In genomic region chr2:66331176-66331575, GRCh38 we compare ENCODE assay signal across 31 cellular contexts.
"Had no signal": no experiment of that assay in that cellular context is flagged by ENCODE, and none has a peak within 500 bp of the region (broad histone marks: within the 10 kb centered on the region; RNA-seq: fewer than 3 reads in every experiment).

No MANE protein-coding gene starts in this region.

- H3K4me1 Mint-ChIP-seq: activated CD4-positive, alpha-beta T cell treated with anti-CD3 and anti-CD28 coated beads for 36 hours; activated CD4-positive, alpha-beta T cell treated with anti-CD3 and anti-CD28 coated beads, Interleukin-2, amount 10 ng/mL, durations not matched to agents 24 days and 14 days; activated CD8-positive, alpha-beta memory T cell treated with anti-CD3 and anti-CD28 coated beads, Interleukin-2, amount 10 ng/mL, durations not matched to agents 7 days and 5 days; activated naive CD4-positive, alpha-beta T cell treated with anti-CD3 and anti-CD28 coated beads, Interleukin-2, amount 50 U/mL, for 24 hours; activated naive CD8-positive, alpha-beta T cell treated with anti-CD3 and anti-CD28 coated beads for 36 hours; activated naive CD8-positive, alpha-beta T cell treated with anti-CD3 and anti-CD28 coated beads, Interleukin-2, amount 50 U/mL, for 24 hours had no signal

- H3K4me1 ChIP-seq: adrenal gland, body of pancreas had no signal

- H3K27ac Mint-ChIP-seq: activated CD4-positive, alpha-beta memory T cell treated with anti-CD3 and anti-CD28 coated beads for 36 hours; activated CD4-positive, alpha-beta T cell treated with anti-CD3 and anti-CD28 coated beads for 36 hours; activated CD4-positive, alpha-beta T cell treated with anti-CD3 and anti-CD28 coated beads, Interleukin-2, amount 10 ng/mL, durations not matched to agents 24 days and 14 days; activated CD8-positive, alpha-beta memory T cell treated with anti-CD3 and anti-CD28 coated beads, Interleukin-2, amount 10 ng/mL, durations not matched to agents 7 days and 5 days; activated CD8-positive, alpha-beta T cell treated with anti-CD3 and anti-CD28 coated beads, Interleukin-2, amount 10 ng/mL, durations not matched to agents 7 days and 5 days; activated naive CD4-positive, alpha-beta T cell treated with anti-CD3 and anti-CD28 coated beads for 36 hours; activated naive CD4-positive, alpha-beta T cell treated with anti-CD3 and anti-CD28 coated beads, Interleukin-2, amount 50 U/mL, for 24 hours; activated naive CD8-positive, alpha-beta T cell treated with anti-CD3 and anti-CD28 coated beads for 36 hours; activated naive CD8-positive, alpha-beta T cell treated with anti-CD3 and anti-CD28 coated beads, Interleukin-2, amount 50 U/mL, for 24 hours; activated T-helper 1 cell treated with anti-CD3 and anti-CD28 coated beads, Interleukin-12 subunit alpha, Interleukin-12 subunit beta, Interleukin-2, Interleukin-4 antibody, amounts not matched to agents 30 ng/mL and 10 ng/mL and 1 ng/mL, durations not matched to agents 14 hours and 24 hours and 36 hours; activated T-helper 2 cell treated with anti-CD3 and anti-CD28 coated beads, Interferon-gamma antibody, Interleukin-2, Interleukin-4, amounts not matched to agents 10 μg/mL and 5 μg/mL and 100 μg/mL, durations not matched to agents 14 hours and 24 hours and 36 hours; effector memory CD8-positive, alpha-beta T cell had no signal

- DNase-seq: activated CD4-positive, alpha-beta memory T cell treated with anti-CD3 and anti-CD28 coated beads for 36 hours; activated CD4-positive, alpha-beta T cell treated with anti-CD3 and anti-CD28 coated beads for 36 hours; activated CD4-positive, alpha-beta T cell treated with anti-CD3 and anti-CD28 coated beads, Interleukin-2, amount 10 ng/mL, durations not matched to agents 24 days and 14 days; activated CD4-positive, CD25-positive, alpha-beta regulatory T cell; activated CD4-positive, CD25-positive, alpha-beta regulatory T cell treated with anti-CD3 and anti-CD28 coated beads, Interleukin-2, amount 50 U/mL, for 72 hours; activated CD8-positive, alpha-beta memory T cell treated with anti-CD3 and anti-CD28 coated beads, Interleukin-2, amount 10 ng/mL, durations not matched to agents 7 days and 5 days; activated CD8-positive, alpha-beta memory T cell treated with anti-CD3 and anti-CD28 coated beads, Interleukin-2, amount 50 U/mL, for 4 hours; activated CD8-positive, alpha-beta T cell treated with anti-CD3 and anti-CD28 coated beads, Interleukin-2, amount 10 ng/mL, durations not matched to agents 7 days and 5 days; activated effector memory CD4-positive, alpha-beta T cell treated with anti-CD3 and anti-CD28 coated beads, Interleukin-2, amount 50 U/mL, for 16 hours; activated naive CD4-positive, alpha-beta T cell treated with anti-CD3 and anti-CD28 coated beads for 36 hours; activated naive CD8-positive, alpha-beta T cell treated with anti-CD3 and anti-CD28 coated beads for 36 hours; activated naive CD8-positive, alpha-beta T cell treated with anti-CD3 and anti-CD28 coated beads, Interleukin-2, amount 50 U/mL, for 24 hours; activated T-cell treated with anti-CD3 and anti-CD28 coated beads, Interleukin-2, amount 50 U/mL, for 1 hour; activated T-cell treated with anti-CD3 and anti-CD28 coated beads, Interleukin-2, amount 50 U/mL, for 48 hours; adrenal gland; amygdala; aorta; body of pancreas; caudate nucleus; cortex of kidney; dermis blood vessel endothelial cell; effector CD4-positive, alpha-beta T cell; effector memory CD8-positive, alpha-beta T cell; erythroblast; esophagus squamous epithelium; foreskin melanocyte; head of caudate nucleus; T-helper 2 cell had no signal

- H3K27me3 Mint-ChIP-seq: activated CD4-positive, alpha-beta memory T cell treated with anti-CD3 and anti-CD28 coated beads for 36 hours; activated CD4-positive, alpha-beta T cell treated with anti-CD3 and anti-CD28 coated beads for 36 hours; activated CD4-positive, alpha-beta T cell treated with anti-CD3 and anti-CD28 coated beads, Interleukin-2, amount 10 ng/mL, durations not matched to agents 24 days and 14 days; activated CD8-positive, alpha-beta memory T cell treated with anti-CD3 and anti-CD28 coated beads, Interleukin-2, amount 10 ng/mL, durations not matched to agents 7 days and 5 days; activated naive CD4-positive, alpha-beta T cell treated with anti-CD3 and anti-CD28 coated beads, Interleukin-2, amount 50 U/mL, for 24 hours; activated naive CD8-positive, alpha-beta T cell treated with anti-CD3 and anti-CD28 coated beads for 36 hours; activated naive CD8-positive, alpha-beta T cell treated with anti-CD3 and anti-CD28 coated beads, Interleukin-2, amount 50 U/mL, for 24 hours; effector memory CD8-positive, alpha-beta T cell had no signal

- H3K9me3 ChIP-seq: adrenal gland, body of pancreas, esophagus squamous epithelium had no signal

- H3K27ac ChIP-seq: adrenal gland, body of pancreas, esophagus squamous epithelium had no signal

- H3K4me3 Mint-ChIP-seq: activated CD4-positive, alpha-beta memory T cell treated with anti-CD3 and anti-CD28 coated beads for 36 hours; activated CD4-positive, alpha-beta T cell treated with anti-CD3 and anti-CD28 coated beads for 36 hours; activated CD4-positive, alpha-beta T cell treated with anti-CD3 and anti-CD28 coated beads, Interleukin-2, amount 10 ng/mL, durations not matched to agents 24 days and 14 days; activated CD8-positive, alpha-beta memory T cell treated with anti-CD3 and anti-CD28 coated beads, Interleukin-2, amount 10 ng/mL, durations not matched to agents 7 days and 5 days; activated CD8-positive, alpha-beta T cell treated with anti-CD3 and anti-CD28 coated beads, Interleukin-2, amount 10 ng/mL, durations not matched to agents 7 days and 5 days; activated naive CD4-positive, alpha-beta T cell treated with anti-CD3 and anti-CD28 coated beads for 36 hours; activated naive CD4-positive, alpha-beta T cell treated with anti-CD3 and anti-CD28 coated beads, Interleukin-2, amount 50 U/mL, for 24 hours; activated naive CD8-positive, alpha-beta T cell treated with anti-CD3 and anti-CD28 coated beads for 36 hours; activated naive CD8-positive, alpha-beta T cell treated with anti-CD3 and anti-CD28 coated beads, Interleukin-2, amount 50 U/mL, for 24 hours; activated T-helper 1 cell treated with anti-CD3 and anti-CD28 coated beads, Interleukin-12 subunit alpha, Interleukin-12 subunit beta, Interleukin-2, Interleukin-4 antibody, amounts not matched to agents 30 ng/mL and 10 ng/mL and 1 ng/mL, durations not matched to agents 14 hours and 24 hours and 36 hours; effector memory CD8-positive, alpha-beta T cell had no signal

- H3K4me3 ChIP-seq: adrenal gland, body of pancreas, esophagus squamous epithelium had no signal

- ATAC-seq: activated CD4-positive, alpha-beta T cell treated with anti-CD3 and anti-CD28 coated beads for 36 hours; activated CD8-positive, alpha-beta memory T cell treated with anti-CD3 and anti-CD28 coated beads, Interleukin-2, amount 10 ng/mL, durations not matched to agents 7 days and 5 days; activated CD8-positive, alpha-beta T cell treated with anti-CD3 and anti-CD28 coated beads, Interleukin-2, amount 10 ng/mL, durations not matched to agents 7 days and 5 days; activated naive CD8-positive, alpha-beta T cell treated with anti-CD3 and anti-CD28 coated beads, Interleukin-2, amount 50 U/mL, for 24 hours; body of pancreas; effector memory CD8-positive, alpha-beta T cell had no signal

- H3K9me3 Mint-ChIP-seq: activated CD4-positive, alpha-beta memory T cell treated with anti-CD3 and anti-CD28 coated beads for 36 hours; activated CD4-positive, alpha-beta T cell treated with anti-CD3 and anti-CD28 coated beads, Interleukin-2, amount 10 ng/mL, durations not matched to agents 24 days and 14 days; activated naive CD4-positive, alpha-beta T cell treated with anti-CD3 and anti-CD28 coated beads for 36 hours; activated naive CD4-positive, alpha-beta T cell treated with anti-CD3 and anti-CD28 coated beads, Interleukin-2, amount 50 U/mL, for 24 hours; activated naive CD8-positive, alpha-beta T cell treated with anti-CD3 and anti-CD28 coated beads for 36 hours; activated naive CD8-positive, alpha-beta T cell treated with anti-CD3 and anti-CD28 coated beads, Interleukin-2, amount 50 U/mL, for 24 hours; activated T-helper 1 cell treated with anti-CD3 and anti-CD28 coated beads, Interleukin-12 subunit alpha, Interleukin-12 subunit beta, Interleukin-2, Interleukin-4 antibody, amounts not matched to agents 30 ng/mL and 10 ng/mL and 1 ng/mL, durations not matched to agents 14 hours and 24 hours and 36 hours; activated T-helper 2 cell treated with anti-CD3 and anti-CD28 coated beads, Interferon-gamma antibody, Interleukin-2, Interleukin-4, amounts not matched to agents 10 μg/mL and 5 μg/mL and 100 μg/mL, durations not matched to agents 14 hours and 24 hours and 36 hours had no signal

- H3K36me3 Mint-ChIP-seq: activated CD4-positive, alpha-beta memory T cell treated with anti-CD3 and anti-CD28 coated beads for 36 hours; activated CD8-positive, alpha-beta memory T cell treated with anti-CD3 and anti-CD28 coated beads, Interleukin-2, amount 10 ng/mL, durations not matched to agents 7 days and 5 days; activated naive CD4-positive, alpha-beta T cell treated with anti-CD3 and anti-CD28 coated beads, Interleukin-2, amount 50 U/mL, for 24 hours; activated naive CD8-positive, alpha-beta T cell treated with anti-CD3 and anti-CD28 coated beads for 36 hours had no signal

- H3K36me3 ChIP-seq: adrenal gland, esophagus squamous epithelium had no signal

- H3K27me3 ChIP-seq: body of pancreas, esophagus squamous epithelium had no signal
